ENCODE assay signal across 20 cellular contexts in genomic region chr3:125670352-125670751, GRCh38.
A peak's percentile ranks its signal among the peaks of the same experiment; 100 is the strongest.
DNase-seq lines count a peak whose midpoint lies in the region; ATAC-seq and TF ChIP-seq lines count a peak whose summit lies in the region.
"Had no signal": no experiment of that assay in that cellular context is flagged by ENCODE, and none has a peak within 500 bp of the region (broad histone marks: within the 10 kb centered on the region; RNA-seq: fewer than 3 reads in every experiment).

No MANE protein-coding gene starts in this region.

- TF ChIP-seq EP300 in SK-N-SH (IDR thresholded peaks at IDR 0.05; ENCODE audit: borderline replicate concordance in 1 of 2, low read depth in 1 of 2, low read length in 1 of 2): no peak

- no peak for TF ChIP-seq RAD21 in SK-N-SH (IDR thresholded peaks at IDR 0.05; ENCODE audit: low read length)

- H3K9ac ChIP-seq in SK-N-SH: no peak overlapping the region
- H3K9ac ChIP-seq: BLaER1 had no signal

- no peak for DNase-seq in SK-N-SH
- DNase-seq in immature natural killer cell: no peak
- DNase-seq in MCF 10A (ENCODE audit: unreplicated experiment): no peak
- no peak for DNase-seq in activated naive CD4-positive, alpha-beta T cell (lab: John Stamatoyannopoulos, UW)
- no peak for DNase-seq in activated T-cell treated with anti-CD3 and anti-CD28 coated beads, Interleukin-2, amount 50 U/mL, for 72 hours
- DNase-seq: CD4-positive, CD25-positive, alpha-beta regulatory T cell; CD8-positive, alpha-beta T cell; DMS 273 treated with DMSO at 0.1 percent for 48 hours; DMS79; EL; GDM1; GOT3; HFFc6 had no signal

- no peaks in the 10 kb centered on the region for H3F3A ChIP-seq in SK-N-SH (replicated peaks; ENCODE audit: insufficient read depth)

- H3K4me1 ChIP-seq in SK-N-SH (ENCODE audit: control insufficient read depth in 1 of 2, insufficient read depth in 2 of 2, low read depth in 1 of 2, low read length in 1 of 2): peaks cover 0 to 10% of the 10 kb centered on the region in 2 experiments; a peak in 2 of 4 replicates
- H3K4me1 ChIP-seq: BLaER1 had no signal

- CTCF ChIA-PET in SK-N-SH (lab: Yijun Ruan, JAX): no interaction called here
- CTCF ChIA-PET in MCF 10A (lab: Yijun Ruan, JAX): interaction anchor here (1.4 kb wide), 1 partner anchor 84 kb away, joined by 7 read pairs; no protein-coding TSS in a partner anchor

- no peaks in the 10 kb centered on the region for H3K79me2 ChIP-seq in SK-N-SH (ENCODE audit: insufficient read depth)

- H3K36me3 Mint-ChIP-seq in activated T-helper 17 cell treated with anti-CD3 and anti-CD28 coated beads, Interleukin-2, amount 50 U/mL, for 72 hours (ENCODE audit: low read depth): no peaks in the 10 kb centered on the region
- H3K36me3 Mint-ChIP-seq in immature natural killer cell (no peaks in the 10 kb centered on the region), MCF 10A (ENCODE audit: insufficient read depth, unreplicated experiment) (no peaks in the 10 kb centered on the region)
- no peaks in the 10 kb centered on the region for H3K36me3 Mint-ChIP-seq in activated T-cell treated with anti-CD3 and anti-CD28 coated beads, Interleukin-2, amount 50 U/mL, for 72 hours (ENCODE audit: insufficient read depth in 2 of 2)
- H3K36me3 Mint-ChIP-seq: CD4-positive, CD25-positive, alpha-beta regulatory T cell; CD8-positive, alpha-beta T cell had no signal

- H3K9me3 ChIP-seq in SK-N-SH: no peaks in the 10 kb centered on the region
- H3K9me3 ChIP-seq: HAP-1 had no signal

- no peak for ATAC-seq in SK-N-SH treated with all-trans-retinoic acid at 6 μM for 48 hours
- no peak for ATAC-seq in activated T-helper 17 cell treated with anti-CD3 and anti-CD28 coated beads, Interleukin-2, amount 50 U/mL, for 72 hours (replicated peaks)
- ATAC-seq in activated T-cell treated with anti-CD3 and anti-CD28 coated beads, Interleukin-2, amount 50 U/mL, for 72 hours (replicated peaks in 1 of 2): no peak

- no peaks in the 10 kb centered on the region for H3K27me3 ChIP-seq in SK-N-SH (ENCODE audit: insufficient read depth)
- H3K27me3 ChIP-seq: BLaER1 had no signal

- no peak overlapping the region for H3K4me3 Mint-ChIP-seq in activated T-helper 17 cell treated with anti-CD3 and anti-CD28 coated beads, Interleukin-2, amount 50 U/mL, for 72 hours
- peak overlapping the region in 3 of 5 donors; percentile 41 to 57 (median 56) for H3K4me3 Mint-ChIP-seq in immature natural killer cell
- H3K4me3 Mint-ChIP-seq in MCF 10A (ENCODE audit: unreplicated experiment): no peak overlapping the region
- no peak overlapping the region for H3K4me3 Mint-ChIP-seq in activated T-cell treated with anti-CD3 and anti-CD28 coated beads, Interleukin-2, amount 50 U/mL, for 72 hours
- H3K4me3 Mint-ChIP-seq: B cell; CD8-positive, alpha-beta T cell; HFFc6 had no signal

- H3K27ac Mint-ChIP-seq in activated T-helper 17 cell treated with anti-CD3 and anti-CD28 coated beads, Interleukin-2, amount 50 U/mL, for 72 hours: peak overlapping the region; percentile 6
- H3K27ac Mint-ChIP-seq in immature natural killer cell: peak overlapping the region in 5 of 6 donors; percentile 13 to 79 (median 50)
- no peak overlapping the region for H3K27ac Mint-ChIP-seq in MCF 10A (ENCODE audit: low read depth, unreplicated experiment)
- no peak overlapping the region for H3K27ac Mint-ChIP-seq in activated T-cell treated with anti-CD3 and anti-CD28 coated beads, Interleukin-2, amount 50 U/mL, for 72 hours
- H3K27ac Mint-ChIP-seq: B cell; CD4-positive, CD25-positive, alpha-beta regulatory T cell; CD8-positive, alpha-beta T cell; HFFc6 had no signal

- TF ChIP-seq CTCF in SK-N-SH (IDR thresholded peaks at IDR 0.05) (no peak), MCF 10A (IDR thresholded peaks at IDR 0.05; ENCODE audit: unreplicated experiment) (no peak)

- no TSS peak for BruUV-seq in MCF 10A (replicated peaks; lab: Mats Ljungman, UMichigan)

- H3K4me2 ChIP-seq in SK-N-SH: no peak overlapping the region
- H3K4me2 ChIP-seq: BLaER1 had no signal

- H4K20me1 ChIP-seq in SK-N-SH (ENCODE audit: insufficient read depth): no peaks in the 10 kb centered on the region
- H4K20me1 ChIP-seq: BLaER1 had no signal

- no peaks in the 10 kb centered on the region for H3K36me3 ChIP-seq in SK-N-SH (replicated peaks in 1 of 2; ENCODE audit: control insufficient read depth in 1 of 2, insufficient read depth in 2 of 2, low read length in 1 of 2)
- H3K36me3 ChIP-seq: BLaER1, HAP-1 had no signal

- no peak overlapping the region for H3K27ac ChIP-seq in SK-N-SH (ENCODE audit: low read depth in 2 of 2, low read length in 1 of 2)
- H3K27ac ChIP-seq: 22Rv1, BLaER1, C4-2B had no signal

- POLR2A ChIA-PET in SK-N-SH (lab: Yijun Ruan, JAX) (no interaction called here), MCF 10A (lab: Yijun Ruan, JAX) (interaction anchor here (0.7 to 1.2 kb wide), 2 partner anchors 19 to 554 kb away, joined by 3 read pairs; no protein-coding TSS in a partner anchor)

- no peak overlapping the region for H2AFZ ChIP-seq in SK-N-SH (ENCODE audit: low read depth)

- intact Hi-C loops in MCF 10A (cut with micrococcal nuclease): no loop called here

- no peaks in the 10 kb centered on the region for H3K9me3 Mint-ChIP-seq in activated T-helper 17 cell treated with anti-CD3 and anti-CD28 coated beads, Interleukin-2, amount 50 U/mL, for 72 hours
- H3K9me3 Mint-ChIP-seq in immature natural killer cell (no peaks in the 10 kb centered on the region), MCF 10A (ENCODE audit: unreplicated experiment) (no peaks in the 10 kb centered on the region)
- no peaks in the 10 kb centered on the region for H3K9me3 Mint-ChIP-seq in activated T-cell treated with anti-CD3 and anti-CD28 coated beads, Interleukin-2, amount 50 U/mL, for 72 hours
- H3K9me3 Mint-ChIP-seq: CD4-positive, CD25-positive, alpha-beta regulatory T cell; CD8-positive, alpha-beta T cell had no signal

- H3K4me3 ChIP-seq in SK-N-SH (ENCODE audit: low read depth in 2 of 2, low read length in 1 of 2): no peak overlapping the region
- H3K4me3 ChIP-seq: BLaER1, HAP-1 had no signal

- peaks cover 6% of the 10 kb centered on the region for H3K27me3 Mint-ChIP-seq in activated T-helper 17 cell treated with anti-CD3 and anti-CD28 coated beads, Interleukin-2, amount 50 U/mL, for 72 hours
- H3K27me3 Mint-ChIP-seq in immature natural killer cell (ENCODE audit: low read depth in 3 of 3): peaks cover 5 to 15% (median 11%) of the 10 kb centered on the region in 3 donors
- no peaks in the 10 kb centered on the region for H3K27me3 Mint-ChIP-seq in MCF 10A (ENCODE audit: insufficient read depth, unreplicated experiment)
- no peaks in the 10 kb centered on the region for H3K27me3 Mint-ChIP-seq in activated T-cell treated with anti-CD3 and anti-CD28 coated beads, Interleukin-2, amount 50 U/mL, for 72 hours (ENCODE audit: low read depth)
- H3K27me3 Mint-ChIP-seq: B cell had no signal

- H3K4me1 Mint-ChIP-seq in activated T-helper 17 cell treated with anti-CD3 and anti-CD28 coated beads, Interleukin-2, amount 50 U/mL, for 72 hours: no peaks in the 10 kb centered on the region
- H3K4me1 Mint-ChIP-seq in immature natural killer cell (peaks cover 27 to 43% of the 10 kb centered on the region in 2 donors), MCF 10A (ENCODE audit: insufficient read depth, unreplicated experiment) (no peaks in the 10 kb centered on the region)
- H3K4me1 Mint-ChIP-seq in activated T-cell treated with anti-CD3 and anti-CD28 coated beads, Interleukin-2, amount 50 U/mL, for 72 hours (ENCODE audit: low read depth): no peaks in the 10 kb centered on the region
- H3K4me1 Mint-ChIP-seq: B cell had no signal

- H3K9me2 ChIP-seq in SK-N-SH: no peaks in the 10 kb centered on the region

- 80% methylated on average over 1 of the region's 1 CpG for WGBS in SK-N-SH (ENCODE audit: low lambda C conversion rate)

TF ChIP-seq in SK-N-SH treated with all-trans-retinoic acid at 6 μM for 48 hours, 23 proteins besides CTCF, POLR2A, EP300 and RAD21:
- TF ChIP-seq GLIS3 (CRISPR knock-in tag; IDR thresholded peaks at IDR 0.05): no peak
- peak; percentile 54; the same call in 1 of the 2 replicates for TF ChIP-seq ISL1 (CRISPR knock-in tag; IDR thresholded peaks at IDR 0.05)
TF ChIP-seq in SK-N-SH treated with all-trans-retinoic acid at 6 μM for 48 hours: peak in this region for 1.

TF ChIP-seq in SK-N-SH, 30 proteins besides CTCF, POLR2A, EP300 and RAD21:
- TF ChIP-seq SMC3 (IDR thresholded peaks at IDR 0.05; ENCODE audit: low read depth, low read length): no peak
- no peak for TF ChIP-seq FOSL2 (IDR thresholded peaks at IDR 0.05; ENCODE audit: borderline replicate concordance, low read depth)

Comparison
In these comparisons a context has a peak if more than half of its experiments do, and no peak if none do; other contexts are left out.
1. H3K27ac Mint-ChIP-seq: peak in activated T-helper 17 cell treated with anti-CD3 and anti-CD28 coated beads, Interleukin-2, amount 50 U/mL, for 72 hours (single experiment) and immature natural killer cell (5 of 6); none in MCF 10A (single experiment) and activated T-cell treated with anti-CD3 and anti-CD28 coated beads, Interleukin-2, amount 50 U/mL, for 72 hours (single experiment).
2. H3K4me3 Mint-ChIP-seq: peak in immature natural killer cell (3 of 5); none in activated T-helper 17 cell treated with anti-CD3 and anti-CD28 coated beads, Interleukin-2, amount 50 U/mL, for 72 hours (single experiment), MCF 10A (single experiment) and activated T-cell treated with anti-CD3 and anti-CD28 coated beads, Interleukin-2, amount 50 U/mL, for 72 hours (0 of 2).